In the genomic region with DNA sequence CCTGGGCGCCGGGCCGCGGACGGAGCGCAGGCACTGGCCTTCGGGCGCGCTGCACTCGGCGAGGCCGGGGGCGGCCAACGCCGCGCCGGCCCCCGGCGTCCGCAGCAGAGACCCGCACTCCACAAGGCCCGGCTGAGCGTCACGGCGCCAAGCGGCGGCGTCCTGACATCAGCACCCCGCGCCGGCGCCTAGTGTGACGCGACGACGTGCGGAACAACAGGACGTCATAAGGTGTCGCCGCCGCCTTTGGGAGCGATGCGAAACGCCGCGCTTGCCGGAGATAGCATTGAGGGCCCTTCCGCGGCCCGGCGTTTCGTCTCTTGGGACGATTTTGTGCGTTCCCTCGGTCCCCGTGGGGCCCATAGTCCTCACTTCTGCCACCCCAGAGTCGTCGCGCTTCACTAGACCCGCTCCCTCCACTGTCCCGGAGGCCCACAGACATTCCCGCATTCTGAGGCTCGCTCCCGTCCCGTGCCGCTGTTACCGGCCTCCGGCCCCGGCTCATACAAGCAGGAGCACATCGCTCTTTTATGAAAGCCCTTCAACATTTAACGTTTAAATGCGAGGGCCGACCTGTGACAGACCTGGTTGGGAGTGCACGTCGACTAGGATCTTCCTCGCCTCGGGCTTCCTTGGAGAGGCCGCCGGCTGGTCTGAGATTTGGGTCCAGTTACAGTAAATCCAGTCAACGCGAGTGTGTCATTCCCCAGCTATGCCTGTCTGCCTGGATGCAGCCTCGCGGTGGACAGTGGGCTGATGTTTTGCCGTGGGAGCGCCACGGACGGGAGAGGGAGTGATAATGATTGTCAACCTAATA, we compare ENCODE assay signal across 1 cellular context.
A peak's percentile ranks its signal among the peaks of the same experiment; 100 is the strongest.
TF ChIP-seq lines count a peak whose summit lies in the region.

A gene (minus strand): TSS at position 143 of the 817 bp plus-strand sequence. CDS start 306 bp downstream, outside the sequence.

TF ChIP-seq in HepG2, 621 proteins besides CTCF, POLR2A, EP300 and RAD21 (continued from another document):
- TF ChIP-seq, protein P1, sequence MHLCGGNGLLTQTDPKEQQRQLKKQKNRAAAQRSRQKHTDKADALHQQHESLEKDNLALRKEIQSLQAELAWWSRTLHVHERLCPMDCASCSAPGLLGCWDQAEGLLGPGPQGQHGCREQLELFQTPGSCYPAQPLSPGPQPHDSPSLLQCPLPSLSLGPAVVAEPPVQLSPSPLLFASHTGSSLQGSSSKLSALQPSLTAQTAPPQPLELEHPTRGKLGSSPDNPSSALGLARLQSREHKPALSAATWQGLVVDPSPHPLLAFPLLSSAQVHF (CRISPR knock-in tag; IDR thresholded peaks at IDR 0.05): 0 out of 2 replicates have a peak, but pooled peaks have one; percentile 70
- no peak for TF ChIP-seq ZBTB42 (CRISPR knock-in tag; IDR thresholded peaks at IDR 0.05)
- TF ChIP-seq, protein P2, sequence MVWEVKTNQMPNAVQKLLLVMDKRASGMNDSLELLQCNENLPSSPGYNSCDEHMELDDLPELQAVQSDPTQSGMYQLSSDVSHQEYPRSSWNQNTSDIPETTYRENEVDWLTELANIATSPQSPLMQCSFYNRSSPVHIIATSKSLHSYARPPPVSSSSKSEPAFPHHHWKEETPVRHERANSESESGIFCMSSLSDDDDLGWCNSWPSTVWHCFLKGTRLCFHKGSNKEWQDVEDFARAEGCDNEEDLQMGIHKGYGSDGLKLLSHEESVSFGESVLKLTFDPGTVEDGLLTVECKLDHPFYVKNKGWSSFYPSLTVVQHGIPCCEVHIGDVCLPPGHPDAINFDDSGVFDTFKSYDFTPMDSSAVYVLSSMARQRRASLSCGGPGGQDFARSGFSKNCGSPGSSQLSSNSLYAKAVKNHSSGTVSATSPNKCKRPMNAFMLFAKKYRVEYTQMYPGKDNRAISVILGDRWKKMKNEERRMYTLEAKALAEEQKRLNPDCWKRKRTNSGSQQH (CRISPR knock-in tag; IDR thresholded peaks at IDR 0.05; ENCODE audit: low read depth): peak; percentile 87; the same call in 1 of the 2 replicates
- no peak for TF ChIP-seq ZNF83 (CRISPR knock-in tag; IDR thresholded peaks at IDR 0.05; ENCODE audit: borderline replicate concordance)
- TF ChIP-seq CENPX (CRISPR knock-in tag; IDR thresholded peaks at IDR 0.05): no peak
- 0 out of 2 replicates have a peak, but pooled peaks have one; percentile 8 for TF ChIP-seq CEBPG (CRISPR knock-in tag; IDR thresholded peaks at IDR 0.05)
- TF ChIP-seq ZMYM2 (CRISPR knock-in tag; IDR thresholded peaks at IDR 0.05): 0 out of 2 replicates have a peak, but pooled peaks have one; percentile 38
- TF ChIP-seq KAT2B (IDR thresholded peaks at IDR 0.05; ENCODE audit: borderline replicate concordance, low read depth, low read length): no peak
